In the genomic region with DNA sequence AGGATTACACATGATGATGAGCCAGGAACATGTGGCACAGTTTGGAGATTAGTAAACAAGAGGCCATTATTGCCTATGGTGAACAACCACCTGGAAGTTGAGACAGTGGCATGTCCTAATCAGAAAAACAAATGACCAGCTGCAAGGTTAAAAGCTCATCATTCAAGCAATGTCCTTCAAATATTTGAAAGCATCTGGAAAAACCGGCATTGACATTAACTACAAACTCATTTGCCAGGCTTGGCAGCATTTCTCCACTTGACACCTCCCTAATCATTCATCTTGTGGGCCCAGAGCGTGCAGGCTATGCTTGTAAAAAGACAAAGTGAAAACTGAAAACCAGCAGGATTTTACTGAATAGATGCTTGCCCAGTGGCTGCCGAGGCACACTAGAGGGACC, we compare ENCODE assay signal across 24 cellular contexts.
DNase-seq lines count a peak whose midpoint lies in the region; ATAC-seq and TF ChIP-seq lines count a peak whose summit lies in the region.
"Had no signal": no experiment of that assay in that cellular context is flagged by ENCODE, and none has a peak within 500 bp of the region (broad histone marks: within the 10 kb centered on the region; RNA-seq: fewer than 3 reads in every experiment).

No MANE protein-coding gene starts in this region.

- no peak overlapping the region for H2BK12ac ChIP-seq in mesenchymal stem cell (ENCODE audit: low read length in 2 of 2)

- H4K91ac ChIP-seq in mesenchymal stem cell (ENCODE audit: low read length) = no peak overlapping the region

- no peak overlapping the region for H2BK15ac ChIP-seq in mesenchymal stem cell (ENCODE audit: low read depth, poor library complexity, severe bottlenecking)

- H2BK120ac ChIP-seq in mesenchymal stem cell (ENCODE audit: low read depth, low read length) = no peak overlapping the region

- H3K4ac ChIP-seq in mesenchymal stem cell (ENCODE audit: low read depth in 1 of 2, low read length in 2 of 2) = no peak overlapping the region

- H3K27me3 ChIP-seq in adrenal gland (no peaks in the 10 kb centered on the region), HAP-1 (ENCODE audit: low read depth) (peaks cover 3% of the 10 kb centered on the region; the same call in 1 of the 2 replicates), mesenchymal stem cell (ENCODE audit: control insufficient read depth in 1 of 2, insufficient read depth in 1 of 2, low read length in 2 of 2) (peaks cover 0 to 8% of the 10 kb centered on the region in 2 experiments)
- H3K27me3 ChIP-seq in CD4-positive, alpha-beta T cell (ENCODE audit: control insufficient read depth, insufficient read depth, low read length) = no peaks in the 10 kb centered on the region
- H3K27me3 ChIP-seq: SJCRH30, spleen, transverse colon had no signal

- POLR2A ChIA-PET in CD4-positive, alpha-beta T cell (lab: Charles Lee) = no interaction called here

- H3K9ac ChIP-seq in mesenchymal stem cell (ENCODE audit: low read length) = no peak overlapping the region

- ATAC-seq in CD4-positive, alpha-beta T cell (ENCODE audit: poor library complexity) = no peak
- ATAC-seq: activated naive CD8-positive, alpha-beta T cell treated with anti-CD3 and anti-CD28 coated beads, Interleukin-2, amount 50 U/mL, for 24 hours; stimulated activated naive CD8-positive, alpha-beta T cell treated with anti-CD3 and anti-CD28 coated beads, Interleukin-15, amount 100 ng/mL, for 72 hours had no signal

- H2AFZ ChIP-seq in mesenchymal stem cell (ENCODE audit: low read depth, low read length) = no peak overlapping the region
- H2AFZ ChIP-seq: hepatocyte had no signal

- no peak overlapping the region for H3K27ac Mint-ChIP-seq in glutamatergic neuron (ENCODE audit: unreplicated experiment)
- H3K27ac Mint-ChIP-seq in CD4-positive, alpha-beta T cell = no peak overlapping the region
- H3K27ac Mint-ChIP-seq: activated naive CD8-positive, alpha-beta T cell treated with anti-CD3 and anti-CD28 coated beads, Interleukin-2, amount 50 U/mL, for 24 hours; CD4-positive, CD25-positive, alpha-beta regulatory T cell; stimulated activated naive CD8-positive, alpha-beta T cell treated with anti-CD3 and anti-CD28 coated beads, Interleukin-15, amount 100 ng/mL, for 72 hours; T-helper 1 cell treated with Interleukin-12 subunit alpha and Interleukin-12 subunit beta and Interleukin-4 antibody, amounts not matched to agents 30 μg/mL and 1 μg/mL, for 36 hours had no signal

- H3K79me1 ChIP-seq in mesenchymal stem cell (replicated peaks; ENCODE audit: low read length, poor library complexity, severe bottlenecking) = no peaks in the 10 kb centered on the region

- 31 to 37% (median 32%) methylated on average over 3 of the region's 3 CpGs for WGBS in adrenal gland, 4 donors
- WGBS in mesenchymal stem cell = 74% methylated on average over 3 of the region's 3 CpGs

- H3K27ac ChIP-seq in adrenal gland (no peak overlapping the region), mesenchymal stem cell (ENCODE audit: low read length, poor library complexity, severe bottlenecking) (no peak overlapping the region)
- H3K27ac ChIP-seq in CD4-positive, alpha-beta T cell (ENCODE audit: low read depth, low read length) = no peak overlapping the region
- H3K27ac ChIP-seq: coronary artery, hepatocyte, SJCRH30, spleen, transverse colon had no signal

- H3K4me1 Mint-ChIP-seq in glutamatergic neuron (ENCODE audit: low read depth, unreplicated experiment) = peaks cover 4% of the 10 kb centered on the region
- H3K4me1 Mint-ChIP-seq in CD4-positive, alpha-beta T cell (ENCODE audit: low read depth) = no peaks in the 10 kb centered on the region
- H3K4me1 Mint-ChIP-seq: activated naive CD8-positive, alpha-beta T cell treated with anti-CD3 and anti-CD28 coated beads, Interleukin-2, amount 50 U/mL, for 24 hours; stimulated activated naive CD8-positive, alpha-beta T cell treated with anti-CD3 and anti-CD28 coated beads, Interleukin-15, amount 100 ng/mL, for 72 hours had no signal

- no peak for TF ChIP-seq POLR2A in adrenal gland (IDR thresholded peaks at IDR 0.05)

- no peak overlapping the region for H2BK5ac ChIP-seq in mesenchymal stem cell (ENCODE audit: low read depth, low read length, poor library complexity, severe bottlenecking)

- no peak overlapping the region for H2AK5ac ChIP-seq in mesenchymal stem cell (ENCODE audit: low read length, severe bottlenecking)

- no peaks in the 10 kb centered on the region for H3K4me1 ChIP-seq in adrenal gland (replicated peaks in 1 of 2)
- no peaks in the 10 kb centered on the region for H3K4me1 ChIP-seq in HAP-1
- no peaks in the 10 kb centered on the region for H3K4me1 ChIP-seq in mesenchymal stem cell (ENCODE audit: control insufficient read depth, insufficient read depth, low read depth, low read length)
- H3K4me1 ChIP-seq: spleen, transverse colon had no signal

- no peak overlapping the region for H3K18ac ChIP-seq in mesenchymal stem cell (ENCODE audit: low read depth in 1 of 2, low read length in 2 of 2)

- no peak overlapping the region for H4K8ac ChIP-seq in mesenchymal stem cell (ENCODE audit: low read length)

- peaks cover 2% of the 10 kb centered on the region for H3K27me3 Mint-ChIP-seq in glutamatergic neuron (ENCODE audit: unreplicated experiment)
- peaks cover 7% of the 10 kb centered on the region for H3K27me3 Mint-ChIP-seq in CD4-positive, alpha-beta T cell

- H3K9me3 ChIP-seq in adrenal gland (replicated peaks in 1 of 3) = no peaks in the 10 kb centered on the region
- H3K9me3 ChIP-seq in CD4-positive, alpha-beta T cell (ENCODE audit: control insufficient read depth, low read length) = no peaks in the 10 kb centered on the region
- no peaks in the 10 kb centered on the region for H3K9me3 ChIP-seq in HAP-1
- H3K9me3 ChIP-seq in mesenchymal stem cell (ENCODE audit: control insufficient read depth, low read length) = peaks cover 4% of the 10 kb centered on the region
- H3K9me3 ChIP-seq: SJCRH30, transverse colon had no signal

- no peaks in the 10 kb centered on the region for H3K36me3 Mint-ChIP-seq in glutamatergic neuron (ENCODE audit: unreplicated experiment)
- no peaks in the 10 kb centered on the region for H3K36me3 Mint-ChIP-seq in CD4-positive, alpha-beta T cell (ENCODE audit: low read depth)
- H3K36me3 Mint-ChIP-seq: brain; CD4-positive, CD25-positive, alpha-beta regulatory T cell had no signal

- intact Hi-C loops in adrenal gland (cut with DNase I) = loop anchor here in 1 of 2 donors (10.0 kb wide), 1 partner anchor 365 kb away; no protein-coding TSS in a partner anchor
- intact Hi-C loops in CD4-positive, alpha-beta T cell (cut with DNase I, micrococcal nuclease) = no loop called here

- H3K4me2 ChIP-seq in mesenchymal stem cell (ENCODE audit: low read length, poor library complexity, severe bottlenecking) = no peak overlapping the region
- H3K4me2 ChIP-seq: hepatocyte had no signal

- DNase-seq in A172 (ENCODE audit: low spot score) = peak; percentile 29
- peak; percentile 62 for DNase-seq in DMS53 (lab: John Stamatoyannopoulos, UW)
- DNase-seq in NCI-H345 (lab: John Stamatoyannopoulos, UW) = peak; percentile 67
- peak in 5 of 7 donors; percentile 11 to 55 (median 34) for DNase-seq in adrenal gland
- no peak for DNase-seq in glutamatergic neuron
- no peak for DNase-seq in CD4-positive, alpha-beta T cell
- DNase-seq in HAP-1 (ENCODE audit: low spot score in 2 of 2) = no peak
- no peak for DNase-seq in mesenchymal stem cell
- DNase-seq: activated CD4-positive, alpha-beta T cell treated with anti-CD3 and anti-CD28 coated beads, Interleukin-2, amount 50 U/mL, for 1 hour; activated CD8-positive, alpha-beta memory T cell treated with anti-CD3 and anti-CD28 coated beads, Interleukin-2, amount 50 U/mL, for 4 hours; activated naive CD8-positive, alpha-beta T cell treated with anti-CD3 and anti-CD28 coated beads, Interleukin-2, amount 50 U/mL, for 24 hours; CD4-positive, CD25-positive, alpha-beta regulatory T cell; H7; KBM-7; NCI-H226; spleen; stimulated activated CD4-positive, alpha-beta T cell treated with anti-CD3 and anti-CD28 coated beads, Interleukin-4, amount 100 ng/mL, for 4 hours; stimulated activated naive CD8-positive, alpha-beta T cell treated with anti-CD3 and anti-CD28 coated beads, Interleukin-15, amount 100 ng/mL, for 72 hours; transverse colon had no signal

- H3K4me3 Mint-ChIP-seq in glutamatergic neuron (ENCODE audit: unreplicated experiment) = no peak overlapping the region
- no peak overlapping the region for H3K4me3 Mint-ChIP-seq in CD4-positive, alpha-beta T cell
- H3K4me3 Mint-ChIP-seq: activated naive CD8-positive, alpha-beta T cell treated with anti-CD3 and anti-CD28 coated beads, Interleukin-2, amount 50 U/mL, for 24 hours; brain; CD4-positive, CD25-positive, alpha-beta regulatory T cell; stimulated activated naive CD8-positive, alpha-beta T cell treated with anti-CD3 and anti-CD28 coated beads, Interleukin-15, amount 100 ng/mL, for 72 hours; T-helper 1 cell treated with Interleukin-12 subunit alpha and Interleukin-12 subunit beta and Interleukin-4 antibody, amounts not matched to agents 30 μg/mL and 1 μg/mL, for 36 hours had no signal

- in situ Hi-C loops in HAP-1 (cut with MboI; ENCODE audit: low sequenced_read_pairs) = no loop called here

- no peak overlapping the region for H3K14ac ChIP-seq in mesenchymal stem cell (ENCODE audit: low read length in 2 of 2)

- no peak overlapping the region for H3K23ac ChIP-seq in mesenchymal stem cell (ENCODE audit: low read length in 2 of 2)

- H3K36me3 ChIP-seq in adrenal gland (replicated peaks in 1 of 2) (no peaks in the 10 kb centered on the region), HAP-1 (replicated peaks) (no peaks in the 10 kb centered on the region), mesenchymal stem cell (ENCODE audit: control insufficient read depth in 1 of 2, insufficient read depth in 2 of 2, low read depth in 1 of 2, low read length in 2 of 2) (no peaks in the 10 kb centered on the region)
- H3K36me3 ChIP-seq: SJCRH30, spleen, transverse colon had no signal

- H3K9me3 Mint-ChIP-seq in glutamatergic neuron (ENCODE audit: unreplicated experiment) = no peaks in the 10 kb centered on the region
- H3K9me3 Mint-ChIP-seq in CD4-positive, alpha-beta T cell = no peaks in the 10 kb centered on the region
- H3K9me3 Mint-ChIP-seq: activated naive CD8-positive, alpha-beta T cell treated with anti-CD3 and anti-CD28 coated beads, Interleukin-2, amount 50 U/mL, for 24 hours; stimulated activated naive CD8-positive, alpha-beta T cell treated with anti-CD3 and anti-CD28 coated beads, Interleukin-15, amount 100 ng/mL, for 72 hours; T-helper 1 cell treated with Interleukin-12 subunit alpha and Interleukin-12 subunit beta and Interleukin-4 antibody, amounts not matched to agents 30 μg/mL and 1 μg/mL, for 36 hours had no signal

- no peak for TF ChIP-seq CTCF in adrenal gland (IDR thresholded peaks at IDR 0.05)
- TF ChIP-seq CTCF in glutamatergic neuron (IDR thresholded peaks at IDR 0.05; ENCODE audit: partially characterized antibody, unreplicated experiment) = no peak
- no peak for TF ChIP-seq CTCF in CD4-positive, alpha-beta T cell (IDR thresholded peaks at IDR 0.05)

- CTCF ChIA-PET in CD4-positive, alpha-beta T cell (lab: Charles Lee) = interaction anchor here (1.3 kb wide), 1 partner anchor 21 kb away, joined by 5 read pairs; no protein-coding TSS in a partner anchor

- H3K4me3 ChIP-seq in adrenal gland = no peak overlapping the region
- no peak overlapping the region for H3K4me3 ChIP-seq in HAP-1
- no peak overlapping the region for H3K4me3 ChIP-seq in mesenchymal stem cell (ENCODE audit: insufficient read depth in 1 of 2, low read depth in 1 of 2, low read length in 2 of 2)
- H3K4me3 ChIP-seq: coronary artery, hepatocyte, SJCRH30, spleen, transverse colon had no signal

Comparison
In these comparisons a context has a peak if more than half of its experiments do, and no peak if none do; other contexts are left out.
1. DNase-seq: peak in A172 (single experiment), DMS53 (single experiment), NCI-H345 (single experiment) and adrenal gland (5 of 7); none in glutamatergic neuron (single experiment), CD4-positive, alpha-beta T cell (0 of 10), HAP-1 (0 of 2) and mesenchymal stem cell (single experiment).